In genomic region chr6:31567531-31568370, GRCh38 we compare ENCODE assay signal across 1 cellular context.
TF ChIP-seq lines count a peak whose summit lies in the region.

No MANE protein-coding gene starts in this region.

TF ChIP-seq in HEK293, 187 proteins besides CTCF, POLR2A, EP300 and RAD21:
- TF ChIP-seq ZFHX2 (tag by site-specific recombination; conservative IDR thresholded peaks at IDR 0.05) = 0 out of 2 replicates have a peak, but pooled peaks have one; percentile 35
- TF ChIP-seq ZNF398 (tag by site-specific recombination; IDR thresholded peaks at IDR 0.05) = peak; percentile 69
- TF ChIP-seq SCRT2 (tag by site-specific recombination; IDR thresholded peaks at IDR 0.05) = peak; percentile 31; the same call in 1 of the 2 replicates
- TF ChIP-seq ZSCAN4 (tag by site-specific recombination; IDR thresholded peaks at IDR 0.05) = peak; percentile 91
- no peak for TF ChIP-seq ZBTB11 (tag by site-specific recombination; conservative IDR thresholded peaks at IDR 0.05; ENCODE audit: low read depth)
- TF ChIP-seq ZFP41 (tag by site-specific recombination; IDR thresholded peaks at IDR 0.05; ENCODE audit: borderline replicate concordance) = no peak
- TF ChIP-seq ZNF510 (tag by site-specific recombination; IDR thresholded peaks at IDR 0.05; ENCODE audit: insufficient replicate concordance) = no peak
- no peak for TF ChIP-seq ZNF423 (tag by site-specific recombination; IDR thresholded peaks at IDR 0.05)
- TF ChIP-seq EGR2 (tag by site-specific recombination; IDR thresholded peaks at IDR 0.05; ENCODE audit: low read depth) = peak; percentile 74
